30 cellular contexts compared by ENCODE assay signal in the genomic region with DNA sequence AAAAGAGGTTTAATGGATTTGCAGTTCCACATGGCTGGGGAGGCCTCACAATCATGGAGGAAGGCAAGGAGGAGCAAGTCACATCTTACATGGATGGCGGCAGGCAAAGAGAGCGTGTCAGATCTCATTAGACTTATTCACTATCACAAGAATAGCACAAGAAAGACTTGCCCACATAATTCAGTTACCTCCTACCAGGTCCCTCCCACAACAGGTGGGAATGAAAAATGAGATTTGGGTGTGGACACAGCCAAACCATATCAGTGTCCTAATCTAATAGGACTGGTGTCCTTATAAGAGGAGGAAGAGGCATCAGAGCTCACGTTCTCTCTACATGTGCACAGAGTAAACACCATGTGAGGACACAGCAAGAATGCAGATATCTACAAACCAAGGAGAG.
"Had no signal": no experiment of that assay in that cellular context is flagged by ENCODE, and none has a peak within 500 bp of the region (broad histone marks: within the 10 kb centered on the region; RNA-seq: fewer than 3 reads in every experiment).

No MANE protein-coding gene starts in this region.

- H3K27ac ChIP-seq: brain microvascular endothelial cell, coronary artery, esophagus muscularis mucosa, foreskin keratinocyte had no signal

- FAIRE-seq: astrocyte, bronchial epithelial cell had no signal

- H3K27me3 Mint-ChIP-seq: activated CD4-positive, alpha-beta memory T cell treated with anti-CD3 and anti-CD28 coated beads, Interleukin-2, amount 10 ng/mL, durations not matched to agents 7 days and 5 days; activated CD4-positive, alpha-beta T cell treated with anti-CD3 and anti-CD28 coated beads, Interleukin-2, amount 10 ng/mL, durations not matched to agents 7 days and 5 days; activated naive CD8-positive, alpha-beta T cell; activated T-helper 17 cell treated with anti-CD3 and anti-CD28 coated beads, Interleukin-2, amount 50 U/mL, for 72 hours; central memory CD8-positive, alpha-beta T cell; dendritic cell treated with granulocyte-macrophage colony-stimulating factor and Interleukin-4, amounts not matched to agents 40 ng/mL and 50 ng/mL, for 4 days; effector memory CD8-positive, alpha-beta T cell had no signal

- H3K27ac Mint-ChIP-seq: activated CD4-positive, alpha-beta memory T cell treated with anti-CD3 and anti-CD28 coated beads, Interleukin-2, amount 10 ng/mL, durations not matched to agents 7 days and 5 days; activated CD4-positive, alpha-beta T cell treated with anti-CD3 and anti-CD28 coated beads, Interleukin-2, amount 10 ng/mL, durations not matched to agents 7 days and 5 days; activated naive CD8-positive, alpha-beta T cell; activated T-helper 17 cell treated with anti-CD3 and anti-CD28 coated beads, Interleukin-2, amount 50 U/mL, for 72 hours; dendritic cell treated with granulocyte-macrophage colony-stimulating factor and Interleukin-4, amounts not matched to agents 40 ng/mL and 50 ng/mL, for 4 days; effector memory CD8-positive, alpha-beta T cell had no signal

- H3K9me3 ChIP-seq: esophagus muscularis mucosa had no signal

- H3K4me3 Mint-ChIP-seq: activated CD4-positive, alpha-beta memory T cell treated with anti-CD3 and anti-CD28 coated beads, Interleukin-2, amount 10 ng/mL, durations not matched to agents 7 days and 5 days; activated CD4-positive, alpha-beta T cell treated with anti-CD3 and anti-CD28 coated beads, Interleukin-2, amount 10 ng/mL, durations not matched to agents 7 days and 5 days; activated naive CD8-positive, alpha-beta T cell; activated T-cell treated with anti-CD3 and anti-CD28 coated beads, Interleukin-2, amount 50 U/mL, for 4 hours; activated T-helper 17 cell treated with anti-CD3 and anti-CD28 coated beads, Interleukin-2, amount 50 U/mL, for 72 hours; central memory CD8-positive, alpha-beta T cell; dendritic cell treated with granulocyte-macrophage colony-stimulating factor and Interleukin-4, amounts not matched to agents 40 ng/mL and 50 ng/mL, for 4 days; effector memory CD8-positive, alpha-beta T cell had no signal

- H3K4me3 ChIP-seq: coronary artery, esophagus muscularis mucosa had no signal

- DNase-seq: activated CD4-positive, alpha-beta memory T cell treated with anti-CD3 and anti-CD28 coated beads, Interleukin-2, amount 10 ng/mL, durations not matched to agents 7 days and 5 days; activated CD4-positive, alpha-beta T cell treated with anti-CD3 and anti-CD28 coated beads for 1 hour; activated CD4-positive, alpha-beta T cell treated with anti-CD3 and anti-CD28 coated beads for 4 hours; activated CD4-positive, alpha-beta T cell treated with anti-CD3 and anti-CD28 coated beads, Interleukin-2, amount 10 ng/mL, durations not matched to agents 7 days and 5 days; activated CD4-positive, alpha-beta T cell treated with anti-CD3 and anti-CD28 coated beads, Interleukin-2, amount 50 U/mL, for 4 hours; activated CD4-positive, CD25-positive, alpha-beta regulatory T cell; activated CD8-positive, alpha-beta memory T cell treated with anti-CD3 and anti-CD28 coated beads, Interleukin-2, amount 50 U/mL, for 48 hours; activated effector memory CD4-positive, alpha-beta T cell treated with Interleukin-2 at 50 U/mL for 16 hours; activated gamma-delta T cell treated with Interleukin-2 at 50 U/mL for 16 hours; activated naive CD4-positive, alpha-beta T cell treated with anti-CD3 and anti-CD28 coated beads, Interleukin-2, amount 50 U/mL, for 16 hours; activated naive CD4-positive, alpha-beta T cell treated with Interleukin-2 at 50 U/mL for 16 hours; activated T-cell treated with anti-CD3 and anti-CD28 coated beads for 4 hours; activated T-cell treated with anti-CD3 and anti-CD28 coated beads, Interleukin-2, amount 50 U/mL, for 4 hours; amniotic stem cell; anterior cingulate cortex; brain microvascular endothelial cell; effector CD4-positive, alpha-beta T cell; effector memory CD8-positive, alpha-beta T cell; erythroblast; foreskin keratinocyte; glutamatergic neuron; T-helper 2 cell had no signal

- H3K27me3 ChIP-seq: brain microvascular endothelial cell, esophagus muscularis mucosa, foreskin keratinocyte had no signal

- ATAC-seq: activated T-cell treated with anti-CD3 and anti-CD28 coated beads, Interleukin-2, amount 50 U/mL, for 4 hours; activated T-helper 17 cell treated with anti-CD3 and anti-CD28 coated beads, Interleukin-2, amount 50 U/mL, for 72 hours; effector memory CD8-positive, alpha-beta T cell; foreskin keratinocyte had no signal

- H3K36me3 ChIP-seq: brain microvascular endothelial cell, esophagus muscularis mucosa had no signal
